20 cellular contexts compared by ENCODE assay signal in the genomic region with DNA sequence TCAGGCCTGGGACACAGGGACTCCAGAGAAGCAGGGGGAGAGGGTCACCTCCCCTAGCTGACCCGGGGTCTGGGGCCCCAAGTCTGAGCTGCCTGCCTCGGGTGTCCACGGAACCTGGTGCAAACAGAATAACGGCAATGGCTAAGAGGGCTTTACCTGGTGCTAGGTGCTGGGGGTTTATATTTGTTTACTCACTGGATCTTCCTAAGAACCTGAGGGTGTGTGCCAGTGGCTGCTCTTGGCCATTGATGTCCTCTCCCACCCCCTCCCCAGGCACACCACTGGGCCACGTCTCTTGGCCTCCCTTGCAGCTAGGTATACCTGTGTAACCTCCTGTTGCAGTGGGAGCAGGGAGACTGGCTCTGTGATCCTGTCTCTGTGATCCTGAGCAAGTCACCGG.
"Had no signal": no experiment of that assay in that cellular context is flagged by ENCODE, and none has a peak within 500 bp of the region (broad histone marks: within the 10 kb centered on the region; RNA-seq: fewer than 3 reads in every experiment).

No MANE protein-coding gene starts in this region.

- H3K9me3 ChIP-seq: SJSA1 had no signal

- H3K4me3 ChIP-seq: Peyer's patch, SJSA1 had no signal

- H3K27ac ChIP-seq: Peyer's patch, SJSA1 had no signal

- H3K36me3 ChIP-seq: Peyer's patch, SJSA1 had no signal

- DNase-seq: activated B cell treated with CpG ODN at 0.5 μM for 24 hours; activated CD4-positive, alpha-beta T cell treated with anti-CD3 and anti-CD28 coated beads for 1 hour; activated CD4-positive, alpha-beta T cell treated with anti-CD3 and anti-CD28 coated beads, Interleukin-2, amount 10 ng/mL, durations not matched to agents 24 days and 14 days; activated CD4-positive, alpha-beta T cell treated with anti-CD3 and anti-CD28 coated beads, Interleukin-2, amount 50 U/mL, for 48 hours; activated CD8-positive, alpha-beta memory T cell treated with anti-CD3 and anti-CD28 coated beads for 24 hours; activated gamma-delta T cell treated with Interleukin-2 at 50 U/mL for 16 hours; activated naive CD4-positive, alpha-beta T cell treated with anti-CD3 and anti-CD28 coated beads, Interleukin-2, amount 10 ng/mL, durations not matched to agents 7 days and 5 days; activated naive CD8-positive, alpha-beta T cell treated with anti-CD3 and anti-CD28 coated beads for 36 hours; activated T-cell treated with anti-CD3 and anti-CD28 coated beads, Interleukin-2, amount 50 U/mL, for 4 hours; Kasumi-1; KBM-7; NCI-H146; NCI-H1930; NCI-H2107; NCI-H345; NCI-H510A; SHP77 had no signal

- H3K4me1 ChIP-seq: Peyer's patch, SJSA1 had no signal

- ATAC-seq: activated T-cell treated with anti-CD3 and anti-CD28 coated beads, Interleukin-2, amount 50 U/mL, for 4 hours; SK-N-SH treated with all-trans-retinoic acid at 6 μM for 48 hours had no signal

- H3K27me3 ChIP-seq: Peyer's patch, SJSA1 had no signal
